In the genomic region with DNA sequence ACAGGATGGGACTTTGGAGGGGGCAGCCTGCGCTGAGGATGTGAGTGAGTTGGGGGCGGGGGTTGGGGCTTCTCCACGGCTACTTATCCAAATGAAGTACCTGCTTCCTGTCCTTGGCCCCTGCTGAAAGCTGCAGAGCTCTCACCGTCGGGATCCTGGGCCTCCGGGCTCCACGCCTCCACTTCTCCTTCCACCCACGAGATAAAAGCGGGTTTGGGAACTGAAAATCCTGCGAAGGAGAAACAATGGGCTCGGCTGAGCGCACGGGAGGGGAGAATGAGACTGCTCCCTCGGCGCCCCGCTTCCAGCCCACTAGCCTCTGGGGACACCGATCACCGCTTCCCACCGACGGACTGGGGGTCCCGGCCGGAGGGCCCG, we compare ENCODE assay signal across 8 cellular contexts. TPM values are rescaled to one million over a fixed set of nuclear protein-coding genes. Genes with fewer than 3 reads are reported as not detected.
DNase-seq lines count a peak whose midpoint lies in the region; ATAC-seq and TF ChIP-seq lines count a peak whose summit lies in the region.

No MANE protein-coding gene starts in this region.

- H3K4me1 Mint-ChIP-seq in stimulated activated naive CD8-positive, alpha-beta T cell treated with anti-CD3 and anti-CD28 coated beads, Interleukin-15, amount 100 ng/mL, for 72 hours = peaks cover 37% of the 10 kb centered on the region

- H3K27me3 ChIP-seq in HL-60 (ENCODE audit: insufficient read depth, poor library complexity, severe bottlenecking) = no peaks in the 10 kb centered on the region

- TF ChIP-seq POLR2A in GM19193 (IDR thresholded peaks at IDR 0.05; ENCODE audit: extremely low read depth, insufficient read depth, insufficient read length) = peak; percentile 17

- peak overlapping the region; percentile 91 to 97 for H3K4me3 Mint-ChIP-seq in stimulated activated naive CD8-positive, alpha-beta T cell treated with anti-CD3 and anti-CD28 coated beads, Interleukin-15, amount 100 ng/mL, for 72 hours

- no peak for TF ChIP-seq CTCF in HL-60 (IDR thresholded peaks at IDR 0.05; ENCODE audit: insufficient read depth, low read length)

- no peaks in the 10 kb centered on the region for H3K27me3 Mint-ChIP-seq in stimulated activated naive CD8-positive, alpha-beta T cell treated with anti-CD3 and anti-CD28 coated beads, Interleukin-15, amount 100 ng/mL, for 72 hours

- peaks cover 9 to 23% of the 10 kb centered on the region in 2 donors for H3K36me3 Mint-ChIP-seq in activated naive CD4-positive, alpha-beta T cell treated with anti-CD3 and anti-CD28 coated beads, Interleukin-2, amount 50 U/mL, for 72 hours

- peak overlapping the region; percentile 61 to 94 for H3K27ac Mint-ChIP-seq in activated naive CD4-positive, alpha-beta T cell treated with anti-CD3 and anti-CD28 coated beads, Interleukin-2, amount 50 U/mL, for 72 hours
- peak overlapping the region; percentile 94 for H3K27ac Mint-ChIP-seq in stimulated activated naive CD8-positive, alpha-beta T cell treated with anti-CD3 and anti-CD28 coated beads, Interleukin-15, amount 100 ng/mL, for 72 hours

- DNase-seq in CD1c-positive myeloid dendritic cell (ENCODE audit: extremely low spot score) = peak; percentile 89
- DNase-seq in HL-60 (ENCODE audit: low read depth in 1 of 2, low spot score in 1 of 2) = no peak
- no peak for DNase-seq in activated naive CD4-positive, alpha-beta T cell treated with anti-CD3 and anti-CD28 coated beads, Interleukin-2, amount 50 U/mL, for 72 hours (ENCODE audit: low spot score in 2 of 2)
- DNase-seq in stimulated activated naive CD8-positive, alpha-beta T cell treated with anti-CD3 and anti-CD28 coated beads, Interleukin-15, amount 100 ng/mL, for 72 hours = no peak
- DNase-seq in retina = no peak

- peak; percentile 11 to 35 for ATAC-seq in activated naive CD4-positive, alpha-beta T cell treated with anti-CD3 and anti-CD28 coated beads, Interleukin-2, amount 50 U/mL, for 72 hours
- ATAC-seq in stimulated activated naive CD8-positive, alpha-beta T cell treated with anti-CD3 and anti-CD28 coated beads, Interleukin-15, amount 100 ng/mL, for 72 hours = peak; percentile 47
- no peak for ATAC-seq in HG02938 (IDR thresholded peaks at IDR 0.05; ENCODE audit: unreplicated experiment)

- no peaks in the 10 kb centered on the region for H3K9me3 ChIP-seq in iPS-18c (ENCODE audit: control insufficient read depth, insufficient read depth, low read length)

- H3K4me3 ChIP-seq in HL-60 (replicated peaks; ENCODE audit: insufficient read depth, low read length) = peak overlapping the region; percentile 38
- peak overlapping the region; percentile 81 for H3K4me3 ChIP-seq in iPS-18c (ENCODE audit: insufficient read depth, low read depth, low read length)

- H3K9me3 Mint-ChIP-seq in activated naive CD4-positive, alpha-beta T cell treated with anti-CD3 and anti-CD28 coated beads, Interleukin-2, amount 50 U/mL, for 72 hours = no peaks in the 10 kb centered on the region
- no peaks in the 10 kb centered on the region for H3K9me3 Mint-ChIP-seq in stimulated activated naive CD8-positive, alpha-beta T cell treated with anti-CD3 and anti-CD28 coated beads, Interleukin-15, amount 100 ng/mL, for 72 hours

- peak overlapping the region; percentile 84 for H3K27ac ChIP-seq in HL-60 (replicated peaks)

RNA-seq across cellular contexts. Expression of a gene that starts 0.5 kb away (rescaled TPM):
- 10 to 100 TPM; 10.8 to 22.1 TPM for total RNA-seq in activated naive CD4-positive, alpha-beta T cell treated with anti-CD3 and anti-CD28 coated beads, Interleukin-2, amount 50 U/mL, for 72 hours

RNA-seq across cellular contexts. Expression of a gene that starts 13.5 kb away (rescaled TPM):
- total RNA-seq in activated naive CD4-positive, alpha-beta T cell treated with anti-CD3 and anti-CD28 coated beads, Interleukin-2, amount 50 U/mL, for 72 hours = 1 to 10 TPM; 7.2 TPM

RNA-seq across cellular contexts. Expression of a gene that starts 25.2 kb away (rescaled TPM):
- total RNA-seq in activated naive CD4-positive, alpha-beta T cell treated with anti-CD3 and anti-CD28 coated beads, Interleukin-2, amount 50 U/mL, for 72 hours = 10 to 100 TPM; 11.6 to 13.7 TPM

RNA-seq across cellular contexts. Expression of a gene that starts 26.8 kb away (rescaled TPM):
- 10 to 100 TPM; 11.1 to 11.6 TPM for total RNA-seq in activated naive CD4-positive, alpha-beta T cell treated with anti-CD3 and anti-CD28 coated beads, Interleukin-2, amount 50 U/mL, for 72 hours

RNA-seq across cellular contexts. Expression of a gene that starts 50.4 kb away (rescaled TPM):
- total RNA-seq in activated naive CD4-positive, alpha-beta T cell treated with anti-CD3 and anti-CD28 coated beads, Interleukin-2, amount 50 U/mL, for 72 hours = 1 to 10 TPM; 4.5 to 8.2 TPM
